ENCODE assay signal across 17 cellular contexts in genomic region chr3:67648229-67648628, GRCh38. TPM values are rescaled to one million over a fixed set of nuclear protein-coding genes. Genes with fewer than 3 reads are reported as not detected.
DNase-seq lines count a peak whose midpoint lies in the region; ATAC-seq and TF ChIP-seq lines count a peak whose summit lies in the region.
"Had no signal": no experiment of that assay in that cellular context is flagged by ENCODE, and none has a peak within 500 bp of the region (broad histone marks: within the 10 kb centered on the region; RNA-seq: fewer than 3 reads in every experiment).

No MANE protein-coding gene starts in this region.

- 60% methylated on average over 4 of the region's 4 CpGs for WGBS in hepatocyte (ENCODE audit: low lambda C conversion rate, missing lambda C conversion rate)

- H3K36me3 Mint-ChIP-seq in Calu3 (ENCODE audit: insufficient read depth, unreplicated experiment): peaks cover 12% of the 10 kb centered on the region
- H3K36me3 Mint-ChIP-seq: brain had no signal

- no peak for TF ChIP-seq POLR2A in gastrocnemius medialis (IDR thresholded peaks at IDR 0.05)

- no peak overlapping the region for H3K4me3 ChIP-seq in hepatocyte
- H3K4me3 ChIP-seq in gastrocnemius medialis: no peak overlapping the region
- H3K4me3 ChIP-seq in OCI-LY7 (ENCODE audit: low read depth, low read length, poor library complexity, severe bottlenecking): no peak overlapping the region
- H3K4me3 ChIP-seq: BLaER1, GM12878, skin epidermis, thoracic aorta had no signal

- H4K20me1 ChIP-seq in hepatocyte (ENCODE audit: insufficient read depth, poor library complexity, severe bottlenecking) (no peaks in the 10 kb centered on the region), OCI-LY7 (ENCODE audit: insufficient read depth, low read length) (no peaks in the 10 kb centered on the region)
- H4K20me1 ChIP-seq: BLaER1 had no signal

- CTCF ChIA-PET in Calu3 (lab: Charles Lee) (interaction anchor here (1.4 kb wide), 1 partner anchor 9 kb away, joined by 4 read pairs; no protein-coding TSS in a partner anchor), OCI-LY7 (lab: Charles Lee; ENCODE audit: unreplicated experiment) (no interaction called here)

- peaks cover 62% of the 10 kb centered on the region for H3K4me1 Mint-ChIP-seq in Calu3 (ENCODE audit: low read depth, unreplicated experiment)

- no TSS peak for BruUV-seq in Calu3 (replicated peaks; lab: Mats Ljungman, UMichigan)
- BruUV-seq in OCI-LY7 (replicated peaks; lab: Mats Ljungman, UMichigan): no TSS peak

- H3K4me2 ChIP-seq in hepatocyte (peak overlapping the region; percentile 54), OCI-LY7 (ENCODE audit: low read length) (no peak overlapping the region)
- H3K4me2 ChIP-seq: BLaER1 had no signal

- H3K79me2 ChIP-seq in hepatocyte (peaks cover 52% of the 10 kb centered on the region), OCI-LY7 (ENCODE audit: insufficient read depth, low read depth, low read length) (peaks cover 12% of the 10 kb centered on the region; the same call in 1 of the 2 replicates)

- DNase-seq in Calu3: no peak
- DNase-seq in NCI-H69 (lab: John Stamatoyannopoulos, UW): peak; percentile 4
- peak; percentile 37 for DNase-seq in hepatocyte (ENCODE audit: low spot score)
- no peak for DNase-seq in gastrocnemius medialis
- no peak for DNase-seq in OCI-LY7 (ENCODE audit: low spot score)
- DNase-seq in activated CD4-positive, alpha-beta T cell treated with anti-CD3 and anti-CD28 coated beads for 4 hours: no peak
- DNase-seq in mesenteric fat pad (ENCODE audit: low spot score): no peak
- DNase-seq: activated naive CD4-positive, alpha-beta T cell treated with anti-CD3 and anti-CD28 coated beads, Interleukin-2, amount 50 U/mL, for 16 hours; H7; islet precursor cell; NCI-H1417 treated with DMSO at 0.1 percent for 48 hours; nucleus accumbens had no signal

- H3K27ac Mint-ChIP-seq in Calu3 (ENCODE audit: unreplicated experiment): peak overlapping the region; percentile 90

- no peaks in the 10 kb centered on the region for H3K9me2 ChIP-seq in hepatocyte (replicated peaks; ENCODE audit: insufficient read depth)
- no peaks in the 10 kb centered on the region for H3K9me2 ChIP-seq in OCI-LY7 (ENCODE audit: insufficient read depth, low read length)

- H3K27ac ChIP-seq in hepatocyte: peak overlapping the region; percentile 99
- H3K27ac ChIP-seq in gastrocnemius medialis: peak overlapping the region; percentile 47 to 74 (median 60)
- no peak overlapping the region for H3K27ac ChIP-seq in OCI-LY7 (ENCODE audit: low read depth, low read length, poor library complexity, severe bottlenecking)
- H3K27ac ChIP-seq: BLaER1, skin epidermis, thoracic aorta had no signal

- H3K9me3 ChIP-seq in hepatocyte (ENCODE audit: low read depth) (no peaks in the 10 kb centered on the region), gastrocnemius medialis (no peaks in the 10 kb centered on the region), OCI-LY7 (ENCODE audit: low read length) (no peaks in the 10 kb centered on the region)
- H3K9me3 ChIP-seq: BLaER1, thoracic aorta had no signal

- H3K9me3 Mint-ChIP-seq in Calu3 (ENCODE audit: low read depth, unreplicated experiment): no peaks in the 10 kb centered on the region
- H3K9me3 Mint-ChIP-seq: brain had no signal

- intact Hi-C loops in Calu3 (cut with micrococcal nuclease; ENCODE audit: unreplicated experiment): no loop called here
- intact Hi-C loops in gastrocnemius medialis (cut with DNase I; ENCODE audit: low total_unique reads): loop anchor here (5.0 kb wide), 1 partner anchor 96 kb away; no protein-coding TSS in a partner anchor
- intact Hi-C loops in OCI-LY7 (cut with micrococcal nuclease; ENCODE audit: unreplicated experiment): no loop called here

- POLR2A ChIA-PET in OCI-LY7 (lab: Charles Lee): no interaction called here

- ATAC-seq in gastrocnemius medialis: no peak
- ATAC-seq: GM12878 had no signal

- H3K4me1 ChIP-seq in hepatocyte (ENCODE audit: insufficient read depth) (peaks cover 37% of the 10 kb centered on the region), gastrocnemius medialis (peaks cover 50 to 58% of the 10 kb centered on the region in 2 donors), OCI-LY7 (ENCODE audit: insufficient read depth, low read length, poor library complexity, severe bottlenecking) (peaks cover 37% of the 10 kb centered on the region)

- H3K27me3 ChIP-seq in hepatocyte (no peaks in the 10 kb centered on the region), gastrocnemius medialis (no peaks in the 10 kb centered on the region)
- H3K27me3 ChIP-seq: BLaER1 had no signal

- TF ChIP-seq CTCF in Calu3 (IDR thresholded peaks at IDR 0.05; ENCODE audit: unreplicated experiment) (no peak), hepatocyte (IDR thresholded peaks at IDR 0.05; ENCODE audit: poor library complexity) (no peak), gastrocnemius medialis (IDR thresholded peaks at IDR 0.05 in 4 of 5, conservative IDR thresholded peaks at IDR 0.05 in 1 of 5) (no peak), OCI-LY7 (conservative IDR thresholded peaks at IDR 0.05; ENCODE audit: low read length) (no peak)

- H3K4me3 Mint-ChIP-seq in Calu3 (ENCODE audit: low read depth, unreplicated experiment): peak overlapping the region; percentile 14

- in situ Hi-C loops in gastrocnemius medialis (cut with MboI; ENCODE audit: low sequenced_read_pairs in 4 of 4): no loop called here

- H3K36me3 ChIP-seq in hepatocyte (replicated peaks; ENCODE audit: insufficient read depth, low read depth) (no peaks in the 10 kb centered on the region), gastrocnemius medialis (no peaks in the 10 kb centered on the region), OCI-LY7 (ENCODE audit: insufficient read depth, low read length) (peaks cover 37% of the 10 kb centered on the region)
- H3K36me3 ChIP-seq: thoracic aorta had no signal

- no peak overlapping the region for H2AFZ ChIP-seq in hepatocyte
- H2AFZ ChIP-seq in OCI-LY7 (ENCODE audit: low read length): no peak overlapping the region

- no peaks in the 10 kb centered on the region for H3K27me3 Mint-ChIP-seq in Calu3 (ENCODE audit: unreplicated experiment)

RNA-seq across cellular contexts. Expression of gene SUCLG2, which starts 6.2 kb away (rescaled TPM):
- 49.5 and 56.6 TPM in 2 replicates for total RNA-seq in Calu3 (2022)
- 87.7 and 94.2 TPM in 2 replicates for total RNA-seq in hepatocyte
- polyA plus RNA-seq in hepatocyte: 52.1 and 58.0 TPM in 2 replicates
- total RNA-seq in gastrocnemius medialis: 100 to 1,000 TPM in 1 of 4 donors, 10 to 100 TPM in 3; 64.3 to 106 (median 73.2) TPM
- total RNA-seq in OCI-LY7 (2014; rRNA removed; shearing (Covaris generic)): 28.3 and 29.4 TPM in 2 replicates
- 44.7 and 48.9 TPM in 2 replicates for total RNA-seq in OCI-LY7 (2022)
- total RNA-seq in mesenteric fat pad: 47.1 TPM

Comparison
In these comparisons a context has a peak if more than half of its experiments do, and no peak if none do; other contexts are left out.
1. DNase-seq: peak in NCI-H69 (single experiment) and hepatocyte (single experiment); none in Calu3 (single experiment), gastrocnemius medialis (0 of 2), OCI-LY7 (single experiment), activated CD4-positive, alpha-beta T cell treated with anti-CD3 and anti-CD28 coated beads for 4 hours (0 of 2) and mesenteric fat pad (single experiment).